ENCODE assay signal across 13 cellular contexts in genomic region chr14:74566174-74567125, GRCh38. TPM values are rescaled to one million over a fixed set of nuclear protein-coding genes. Genes with fewer than 3 reads are reported as not detected.
A peak's percentile ranks its signal among the peaks of the same experiment; 100 is the strongest.
DNase-seq lines count a peak whose midpoint lies in the region; ATAC-seq and TF ChIP-seq lines count a peak whose summit lies in the region.
"Had no signal": no experiment of that assay in that cellular context is flagged by ENCODE, and none has a peak within 500 bp of the region (broad histone marks: within the 10 kb centered on the region; RNA-seq: fewer than 3 reads in every experiment).

No MANE protein-coding gene starts in this region.

- H3K4me3 ChIP-seq in ACC112 (ENCODE audit: low read depth, low read length), result no peak overlapping the region
- H3K4me3 ChIP-seq in gastroesophageal sphincter, result no peak overlapping the region
- no peak overlapping the region for H3K4me3 ChIP-seq in prostate gland

- H3K79me2 ChIP-seq in ACC112 (ENCODE audit: control insufficient read depth, insufficient read depth, low read length, unreplicated experiment), result peaks cover 16% of the 10 kb centered on the region

- no peaks in the 10 kb centered on the region for H3K36me3 Mint-ChIP-seq in CD14-positive monocyte

- no peak overlapping the region for H3K27ac Mint-ChIP-seq in CD14-positive monocyte

- no peak overlapping the region for H2AFZ ChIP-seq in ACC112 (ENCODE audit: low read length, unreplicated experiment)

- ATAC-seq in gastroesophageal sphincter (no peak), HG03442 (IDR thresholded peaks at IDR 0.05; ENCODE audit: unreplicated experiment) (no peak)

- peak overlapping the region; percentile 17; the same call in 1 of the 2 replicates for H3K27ac ChIP-seq in ACC112 (ENCODE audit: low read depth, low read length)
- H3K27ac ChIP-seq in gastroesophageal sphincter, result peak overlapping the region in 3 of 4 donors; percentile 47 to 84 (median 57)
- H3K27ac ChIP-seq in prostate gland, result peak overlapping the region; percentile 67 to 74
- H3K27ac ChIP-seq: VCaP had no signal

- peaks cover 9% of the 10 kb centered on the region for H3K4me1 Mint-ChIP-seq in CD14-positive monocyte
- H3K4me1 Mint-ChIP-seq: central memory CD8-positive, alpha-beta T cell had no signal

- no peak for TF ChIP-seq EP300 in gastroesophageal sphincter (IDR thresholded peaks at IDR 0.05)

- no peaks in the 10 kb centered on the region for H3K9me3 Mint-ChIP-seq in CD14-positive monocyte
- H3K9me3 Mint-ChIP-seq: central memory CD8-positive, alpha-beta T cell had no signal

- no peak overlapping the region for H3K4me3 Mint-ChIP-seq in CD14-positive monocyte
- H3K4me3 Mint-ChIP-seq: central memory CD8-positive, alpha-beta T cell had no signal

- H3K9me3 ChIP-seq in gastroesophageal sphincter, result no peaks in the 10 kb centered on the region
- H3K9me3 ChIP-seq in prostate gland, result no peaks in the 10 kb centered on the region

- TF ChIP-seq CTCF in gastroesophageal sphincter (IDR thresholded peaks at IDR 0.05) (no peak), prostate gland (IDR thresholded peaks at IDR 0.05) (no peak), CD14-positive monocyte (IDR thresholded peaks at IDR 0.05) (no peak)

- H3K27me3 Mint-ChIP-seq in CD14-positive monocyte (ENCODE audit: low read depth in 3 of 3), result peaks cover 0 to 6% (median 3%) of the 10 kb centered on the region in 3 donors

- H3K4me1 ChIP-seq in ACC112 (ENCODE audit: control insufficient read depth, insufficient read depth, low read length, unreplicated experiment) (peaks cover 64% of the 10 kb centered on the region), gastroesophageal sphincter (peaks cover 3 to 75% (median 46%) of the 10 kb centered on the region in 3 donors), prostate gland (replicated peaks) (no peaks in the 10 kb centered on the region)

- peak; percentile 73 for DNase-seq in RPMI7951 (ENCODE audit: low read depth)
- peak; percentile 37 for DNase-seq in prostate gland (ENCODE audit: low spot score)
- DNase-seq in CD14-positive monocyte (ENCODE audit: low spot score), result no peak
- no peak for DNase-seq in DMS53 (lab: John Stamatoyannopoulos, UW)
- DNase-seq in Kasumi-1 (lab: John Stamatoyannopoulos, UW), result no peak
- DNase-seq: GF-D8, mesendoderm, NCI-H2081 treated with DMSO at 0.1 percent for 48 hours had no signal

- 28 to 50% methylated on average over 9 to 12 of the region's 14 CpGs for WGBS in gastroesophageal sphincter (ENCODE audit: low coverage in 1 of 2), 2 donors
- 27% methylated on average over 14 of the region's 14 CpGs for WGBS in prostate gland

- intact Hi-C loops in prostate gland (cut with DNase I) (no loop called here), CD14-positive monocyte (cut with micrococcal nuclease) (no loop called here)

- H3K36me3 ChIP-seq in ACC112 (ENCODE audit: insufficient read depth, low read length) (no peaks in the 10 kb centered on the region), gastroesophageal sphincter (no peaks in the 10 kb centered on the region), prostate gland (no peaks in the 10 kb centered on the region)

- H3K27me3 ChIP-seq in ACC112 (ENCODE audit: insufficient read depth, low read length) (no peaks in the 10 kb centered on the region), gastroesophageal sphincter (no peaks in the 10 kb centered on the region), prostate gland (replicated peaks; ENCODE audit: insufficient read depth) (no peaks in the 10 kb centered on the region)

- no peak for TF ChIP-seq POLR2A in gastroesophageal sphincter (IDR thresholded peaks at IDR 0.05)
- no peak for TF ChIP-seq POLR2A in prostate gland (IDR thresholded peaks at IDR 0.05)

RNA-seq across cellular contexts. Expression of gene LTBP2, which starts 45.6 kb away (rescaled TPM):
- 22.8 and 26.0 TPM in 2 replicates for total RNA-seq in RPMI7951 (2014; rRNA removed; shearing (Covaris generic))
- total RNA-seq in gastroesophageal sphincter (100 to 1,000 TPM in 1 of 4 donors, 10 to 100 TPM in 3; 45.9 to 158 (median 88.4) TPM), prostate gland (10 to 100 TPM; 47.0 to 90.7 TPM)
- under 1 TPM; 0.04 to 0.11 TPM for polyA plus RNA-seq in CD14-positive monocyte

Comparison
In these comparisons a context has a peak if more than half of its experiments do, and no peak if none do; other contexts are left out.
1. H3K27ac ChIP-seq: peak in every context shown above with its lines; median percentile 70 in prostate gland; 57 in gastroesophageal sphincter; 17 in ACC112.
2. DNase-seq: peak in RPMI7951 (single experiment) and prostate gland (single experiment); none in CD14-positive monocyte (single experiment), DMS53 (single experiment) and Kasumi-1 (0 of 2).